ENCODE assay signal across 24 cellular contexts in the genomic region with DNA sequence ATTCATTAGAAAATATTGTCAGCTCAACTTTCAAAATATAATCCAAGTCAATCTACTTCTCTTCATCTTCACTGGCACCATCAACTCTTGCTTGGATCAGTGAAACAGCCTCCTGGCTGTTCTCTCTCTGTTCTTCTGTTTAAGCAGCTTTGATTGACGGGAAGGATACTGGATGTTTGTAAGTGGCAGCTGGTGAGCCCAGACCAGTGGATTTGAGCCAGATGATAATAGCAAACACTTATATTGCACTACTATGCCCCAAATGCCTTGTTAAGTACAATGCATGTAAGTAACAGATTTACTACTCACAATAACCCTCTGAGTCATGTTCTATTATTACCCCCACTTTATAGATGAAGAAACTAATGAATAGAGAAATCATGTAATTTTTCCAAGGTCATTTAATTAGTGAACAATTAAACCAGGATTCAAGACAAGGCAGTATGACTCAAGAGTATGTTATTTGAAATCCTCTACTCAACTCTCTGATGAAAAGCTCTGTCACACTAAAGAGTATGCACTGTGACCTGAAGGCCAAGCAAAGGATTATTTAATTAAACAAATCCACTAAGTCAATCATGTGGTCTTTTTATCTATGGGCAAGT. TPM values are rescaled to one million over a fixed set of nuclear protein-coding genes. Genes with fewer than 3 reads are reported as not detected.
A peak's percentile ranks its signal among the peaks of the same experiment; 100 is the strongest.
DNase-seq lines count a peak whose midpoint lies in the region; ATAC-seq lines count a peak whose summit lies in the region.
"Had no signal": no experiment of that assay in that cellular context is flagged by ENCODE, and none has a peak within 500 bp of the region (broad histone marks: within the 10 kb centered on the region; RNA-seq: fewer than 3 reads in every experiment).

No MANE protein-coding gene starts in this region.

- no peaks in the 10 kb centered on the region for H3K4me1 ChIP-seq in Karpas-422 (ENCODE audit: low read length)
- H3K4me1 ChIP-seq: body of pancreas, esophagus muscularis mucosa, gastrocnemius medialis, transverse colon had no signal

- H3K9me3 ChIP-seq in Karpas-422 (ENCODE audit: low read length): peaks cover 9% of the 10 kb centered on the region
- H3K9me3 ChIP-seq: body of pancreas, esophagus muscularis mucosa, gastrocnemius medialis, SK-N-SH, transverse colon had no signal

- no peaks in the 10 kb centered on the region for H3K79me2 ChIP-seq in Karpas-422 (ENCODE audit: low read length)

- no peak overlapping the region for H3K27ac ChIP-seq in Karpas-422 (ENCODE audit: low read length)
- H3K27ac ChIP-seq: body of pancreas, esophagus muscularis mucosa, gastrocnemius medialis, transverse colon, WERI-Rb-1 had no signal

- no peak overlapping the region for H3K4me2 ChIP-seq in Karpas-422 (ENCODE audit: low read depth, low read length, poor library complexity, severe bottlenecking)
- H3K4me2 ChIP-seq: SK-N-SH had no signal

- no peak overlapping the region for H2AFZ ChIP-seq in Karpas-422 (ENCODE audit: low read length)

- no peak overlapping the region for H3K4me3 ChIP-seq in Karpas-422 (ENCODE audit: low read length)
- H3K4me3 ChIP-seq: body of pancreas, esophagus muscularis mucosa, gastrocnemius medialis, transverse colon had no signal

- H3K36me3 ChIP-seq in Karpas-422 (ENCODE audit: insufficient read depth, low read length): no peaks in the 10 kb centered on the region
- H3K36me3 ChIP-seq: esophagus muscularis mucosa, gastrocnemius medialis, transverse colon, WERI-Rb-1 had no signal

- no peak for ATAC-seq in esophagus mucosa
- ATAC-seq: activated T-helper 17 cell treated with anti-CD3 and anti-CD28 coated beads, Interleukin-2, amount 50 U/mL, for 72 hours; body of pancreas; CD8-positive, alpha-beta T cell; gastrocnemius medialis; stimulated activated naive CD8-positive, alpha-beta T cell treated with anti-CD3 and anti-CD28 coated beads, Interleukin-15, amount 100 ng/mL, for 72 hours had no signal

- no peaks in the 10 kb centered on the region for H3K27me3 ChIP-seq in Karpas-422 (ENCODE audit: low read length)
- H3K27me3 ChIP-seq: body of pancreas, esophagus muscularis mucosa, gastrocnemius medialis, transverse colon had no signal

- no peaks in the 10 kb centered on the region for H4K20me1 ChIP-seq in Karpas-422 (ENCODE audit: insufficient read depth, low read depth, low read length)

- H3K9me2 ChIP-seq in Karpas-422 (replicated peaks; ENCODE audit: insufficient read depth, low read length): no peaks in the 10 kb centered on the region
- H3K9me2 ChIP-seq: SK-N-SH had no signal

- DNase-seq in Karpas-422: peak; percentile 28
- peak; percentile 37 for DNase-seq in NCI-H345 (lab: John Stamatoyannopoulos, UW)
- DNase-seq in SHP77 treated with DMSO at 0.1 percent for 48 hours (lab: John Stamatoyannopoulos, UW): peak; percentile 48
- DNase-seq in renal cortical epithelial cell (ENCODE audit: low read depth): peak; percentile 95
- no peak for DNase-seq in LoVo (ENCODE audit: low spot score)
- DNase-seq in activated gamma-delta T cell treated with Interleukin-2 at 50 U/mL for 16 hours: no peak
- DNase-seq: activated CD4-positive, alpha-beta T cell treated with anti-CD3 and anti-CD28 coated beads, Interleukin-2, amount 10 ng/mL, durations not matched to agents 7 days and 5 days; activated naive CD8-positive, alpha-beta T cell treated with anti-CD3 and anti-CD28 coated beads for 36 hours; body of pancreas; CD8-positive, alpha-beta T cell; DND-41; effector memory CD4-positive, alpha-beta T cell; gastrocnemius medialis; hypothalamus; NCI-H146; RPMI8226; SK-N-SH; stimulated activated naive CD8-positive, alpha-beta T cell treated with anti-CD3 and anti-CD28 coated beads, Interleukin-15, amount 100 ng/mL, for 72 hours; transverse colon; WERI-Rb-1 had no signal

- H3K9ac ChIP-seq in Karpas-422 (ENCODE audit: low read length): no peak overlapping the region
- H3K9ac ChIP-seq: SK-N-SH had no signal

RNA-seq across cellular contexts. Expression of a gene that starts 44.8 kb away (rescaled TPM):
- not detected in 2 replicates for total RNA-seq in Karpas-422 (2014; rRNA removed; shearing (Covaris generic); ENCODE audit: low replicate concordance)
- total RNA-seq in renal cortical epithelial cell (1.2 TPM in 1 of 2 replicates, not detected in the other), esophagus mucosa (not detected)
- total RNA-seq: activated CD4-positive, alpha-beta T cell treated with anti-CD3 and anti-CD28 coated beads, Interleukin-2, amount 10 ng/mL, durations not matched to agents 7 days and 5 days; activated naive CD8-positive, alpha-beta T cell treated with anti-CD3 and anti-CD28 coated beads for 36 hours; activated T-helper 17 cell treated with anti-CD3 and anti-CD28 coated beads, Interleukin-2, amount 50 U/mL, for 72 hours; body of pancreas; CD8-positive, alpha-beta T cell; esophagus muscularis mucosa; lung microvascular endothelial cell; transverse colon had no signal

Comparison
In these comparisons a context has a peak if more than half of its experiments do, and no peak if none do; other contexts are left out.
1. DNase-seq: peak in Karpas-422 (single experiment), NCI-H345 (single experiment), SHP77 treated with DMSO at 0.1 percent for 48 hours (single experiment) and renal cortical epithelial cell (single experiment); none in LoVo (single experiment) and activated gamma-delta T cell treated with Interleukin-2 at 50 U/mL for 16 hours (single experiment).